7 cellular contexts compared by ENCODE assay signal in the genomic region with DNA sequence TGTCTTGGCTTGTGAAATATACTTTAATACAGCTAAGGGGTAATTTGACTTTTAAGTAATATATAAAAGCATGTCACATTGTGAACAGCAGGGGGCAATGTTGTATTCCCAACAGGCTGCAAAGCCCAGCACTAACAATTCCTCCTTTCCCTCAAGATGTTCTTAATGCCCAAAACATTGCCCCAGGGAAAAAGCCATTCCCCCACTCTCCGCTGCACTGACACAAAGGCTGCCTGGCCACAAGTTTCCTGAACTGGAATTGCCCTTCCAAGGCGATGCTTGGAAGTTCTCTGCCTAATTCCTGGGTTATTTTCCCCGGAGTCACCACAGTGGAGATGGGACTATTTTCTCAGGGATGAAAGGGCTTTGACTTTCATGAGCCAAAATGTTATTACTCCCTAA. TPM values are rescaled to one million over a fixed set of nuclear protein-coding genes. Genes with fewer than 3 reads are reported as not detected.
DNase-seq lines count a peak whose midpoint lies in the region; ATAC-seq, FAIRE-seq and TF ChIP-seq lines count a peak whose summit lies in the region.

No MANE protein-coding gene starts in this region.

- CTCF ChIA-PET in K562 (lab: Yijun Ruan, JAX; ENCODE audit: low intra/inter-chr PET ratio), result interaction anchor here (0.8 to 4.7 kb wide), 6 partner anchors 11 to 384 kb away, joined by 3 to 58 read pairs (median 4); partner anchors contain the start of gene SOCS1

- H3K36me3 ChIP-seq in OCI-LY1 (ENCODE audit: insufficient read depth, low read length), result peaks cover 44% of the 10 kb centered on the region; the same call in 1 of the 2 replicates
- H3K36me3 ChIP-seq in K562 (ENCODE audit: control insufficient read depth, insufficient read depth, low read length), result peaks cover 46% of the 10 kb centered on the region
- no peaks in the 10 kb centered on the region for H3K36me3 ChIP-seq in iPS DF 6.9 (ENCODE audit: control insufficient read depth, insufficient read depth, low read length)
- no peaks in the 10 kb centered on the region for H3K36me3 ChIP-seq in smooth muscle cell (ENCODE audit: low read depth)

- H3K9me3 ChIP-seq in OCI-LY1 (ENCODE audit: low read length), result no peaks in the 10 kb centered on the region
- no peaks in the 10 kb centered on the region for H3K9me3 ChIP-seq in K562 (replicated peaks; ENCODE audit: control insufficient read depth, insufficient read depth, low read depth, low read length)
- no peaks in the 10 kb centered on the region for H3K9me3 ChIP-seq in iPS DF 6.9 (ENCODE audit: control insufficient read depth, insufficient read depth, low read length)
- H3K9me3 ChIP-seq in smooth muscle cell (replicated peaks; ENCODE audit: low read depth), result no peaks in the 10 kb centered on the region

- TF ChIP-seq EP300 in K562 (IDR thresholded peaks at IDR 0.05; ENCODE audit: low read length), result no peak; the same call in 1 of the 2 replicates

- WGBS in K562 (ENCODE audit: insufficient coverage, low coverage, missing lambda C conversion rate), result 7% methylated on average over 3 of the region's 3 CpGs
- WGBS in iPS DF 6.9 (ENCODE audit: insufficient coverage, insufficient read length), result no CpG with 5 or more reads among the region's 3 CpGs
- WGBS in smooth muscle cell (ENCODE audit: low lambda C conversion rate), result 6% methylated on average over 3 of the region's 3 CpGs

- TF ChIP-seq POLR2A in K562 (conservative IDR thresholded peaks at IDR 0.05), result no peak

- H4K20me1 ChIP-seq in OCI-LY1 (ENCODE audit: insufficient read depth, low read length) (no peaks in the 10 kb centered on the region), K562 (replicated peaks; ENCODE audit: control insufficient read depth, insufficient read depth, low read length) (0 out of 2 replicates have a peak, but pooled peaks cover 6% of the 10 kb centered on the region), smooth muscle cell (ENCODE audit: low read depth) (peaks cover 17% of the 10 kb centered on the region)

- H2AFZ ChIP-seq in OCI-LY1 (ENCODE audit: low read length), result no peak overlapping the region
- no peak overlapping the region for H2AFZ ChIP-seq in K562 (ENCODE audit: low read depth, low read length)
- no peak overlapping the region for H2AFZ ChIP-seq in smooth muscle cell (ENCODE audit: low read depth)

- H3K9me1 ChIP-seq in K562 (ENCODE audit: control insufficient read depth, insufficient read depth, low read length), result peaks cover 4% of the 10 kb centered on the region

- no TSS peak for BruUV-seq in K562 (replicated peaks; lab: Mats Ljungman, UMichigan)

- H3F3A ChIP-seq in OCI-LY1 (ENCODE audit: insufficient read depth, low read length) (no peaks in the 10 kb centered on the region), smooth muscle cell (ENCODE audit: low read depth) (peaks cover 13% of the 10 kb centered on the region)

- no peaks in the 10 kb centered on the region for H3K79me2 ChIP-seq in OCI-LY1 (ENCODE audit: insufficient read depth, low read length)
- H3K79me2 ChIP-seq in K562 (ENCODE audit: control insufficient read depth, insufficient read depth, low read length), result no peaks in the 10 kb centered on the region
- peaks cover 3% of the 10 kb centered on the region for H3K79me2 ChIP-seq in smooth muscle cell (ENCODE audit: low read depth)

- peak; percentile 75 for TF ChIP-seq CTCF in OCI-LY1 (IDR thresholded peaks at IDR 0.05; ENCODE audit: low read length)
- peak; percentile 68 to 92 (median 69) for TF ChIP-seq CTCF in K562 (IDR thresholded peaks at IDR 0.05 in 2 of 3, conservative IDR thresholded peaks at IDR 0.05 in 1 of 3; ENCODE audit: insufficient read depth in 2 of 3, low read depth in 1 of 3, low read length in 3 of 3)
- TF ChIP-seq CTCF in smooth muscle cell (IDR thresholded peaks at IDR 0.05; ENCODE audit: borderline replicate concordance, insufficient read depth, poor library complexity, severe bottlenecking), result peak; percentile 77

- in situ Hi-C loops in K562 (cut with MboI), result loop anchor here (25.0 kb wide), 2 partner anchors 566 to 691 kb away; partner anchors contain the start of gene SNN

- H3K4me3 ChIP-seq in OCI-LY1 (ENCODE audit: low read depth, low read length, poor library complexity, severe bottlenecking) (no peak overlapping the region), K562 (no peak overlapping the region), iPS DF 6.9 (ENCODE audit: low read length) (no peak overlapping the region), smooth muscle cell (no peak overlapping the region)

- H3K27ac ChIP-seq in OCI-LY1 (ENCODE audit: low read depth, low read length, poor library complexity, severe bottlenecking), result no peak overlapping the region
- H3K27ac ChIP-seq in K562 (ENCODE audit: extremely low read depth, low read depth, low read length), result peak overlapping the region; percentile 63; the same call in 1 of the 3 replicates
- no peak overlapping the region for H3K27ac ChIP-seq in iPS DF 6.9 (ENCODE audit: low read length)
- no peak overlapping the region for H3K27ac ChIP-seq in smooth muscle cell (ENCODE audit: low read depth)

- H3K27me3 ChIP-seq in OCI-LY1 (ENCODE audit: insufficient read depth, low read length), result no peaks in the 10 kb centered on the region
- no peaks in the 10 kb centered on the region for H3K27me3 ChIP-seq in K562 (ENCODE audit: control insufficient read depth in 2 of 2, insufficient read depth in 2 of 2, low read length in 2 of 2)
- H3K27me3 ChIP-seq in iPS DF 6.9 (ENCODE audit: control insufficient read depth, insufficient read depth, low read length), result no peaks in the 10 kb centered on the region
- H3K27me3 ChIP-seq in smooth muscle cell (ENCODE audit: low read depth), result no peaks in the 10 kb centered on the region

- H3K9me2 ChIP-seq in OCI-LY1 (ENCODE audit: low read depth, low read length), result no peaks in the 10 kb centered on the region

- H3K9ac ChIP-seq in OCI-LY1 (ENCODE audit: low read length), result no peak overlapping the region
- no peak overlapping the region for H3K9ac ChIP-seq in K562 (ENCODE audit: insufficient read depth in 1 of 2, low read depth in 2 of 2, low read length in 2 of 2)
- H3K9ac ChIP-seq in smooth muscle cell (ENCODE audit: low read depth), result no peak overlapping the region

- DNase-seq in EH (ENCODE audit: low read depth) (peak; percentile 98), HuH-7.5 (ENCODE audit: low spot score) (peak; percentile 28), K562 (ENCODE audit: extremely low read depth in 1 of 4, low spot score in 3 of 4) (peak; percentile 35 to 83 (median 50)), iPS DF 6.9 (ENCODE audit: low read depth, low spot score) (peak; percentile 50), smooth muscle cell (lab: John Stamatoyannopoulos, UW; ENCODE audit: unreplicated experiment) (peak; percentile 9)

- ATAC-seq in K562 (peak; percentile 68), HG03280 (IDR thresholded peaks at IDR 0.05; ENCODE audit: unreplicated experiment) (no peak)

- no peak overlapping the region for H3K4me2 ChIP-seq in OCI-LY1 (ENCODE audit: low read length)
- peak overlapping the region; percentile 36; the same call in 1 of the 2 replicates for H3K4me2 ChIP-seq in K562 (ENCODE audit: insufficient read depth, low read length)
- peak overlapping the region; percentile 1 for H3K4me2 ChIP-seq in smooth muscle cell

- peak; percentile 92 to 96 for TF ChIP-seq RAD21 in K562 (CRISPR knock-in tag; conservative IDR thresholded peaks at IDR 0.05 in 1 of 2, IDR thresholded peaks at IDR 0.05 in 1 of 2)

- no peak for FAIRE-seq in K562 (lab: Jason Lieb, UNC)

- POLR2A ChIA-PET in K562 (lab: Yijun Ruan, JAX), result interaction anchor here (0.7 to 2.7 kb wide), 5 partner anchors 276 to 389 kb away, joined by 3 to 23 read pairs (median 3); partner anchors contain the start of gene SOCS1

- intact Hi-C loops in K562 (cut with micrococcal nuclease), result loop anchor here (5.0 kb wide), 1 partner anchor 191 kb away; no protein-coding TSS in a partner anchor

- no peaks in the 10 kb centered on the region for H3K4me1 ChIP-seq in OCI-LY1 (ENCODE audit: insufficient read depth, low read length, severe bottlenecking)
- peaks cover 19 to 22% of the 10 kb centered on the region in 2 experiments for H3K4me1 ChIP-seq in K562 (replicated peaks in 1 of 2; ENCODE audit: control insufficient read depth in 2 of 2, insufficient read depth in 2 of 2, low read length in 2 of 2)
- H3K4me1 ChIP-seq in iPS DF 6.9 (ENCODE audit: control insufficient read depth, insufficient read depth, low read length), result 0 out of 2 replicates have a peak, but pooled peaks cover 1% of the 10 kb centered on the region
- H3K4me1 ChIP-seq in smooth muscle cell (ENCODE audit: low read depth), result peaks cover 8% of the 10 kb centered on the region

RNA-seq across cellular contexts. Expression of gene CLEC16A, which starts 27.2 kb away (rescaled TPM):
- 90.8 and 106 TPM in 2 replicates for total RNA-seq in K562 (2011; cell fraction: chromatin; rRNA removed; ENCODE audit: low replicate concordance)
- 41.2 and 41.7 TPM in 2 replicates for total RNA-seq in K562 (2011; cell fraction: nucleolus; rRNA removed)
- total RNA-seq in K562 (2011; cell fraction: nucleoplasm; rRNA removed), result 59.0 and 65.7 TPM in 2 replicates
- total RNA-seq in K562 (2014; rRNA removed), result 9.8 and 13.6 TPM in 2 replicates
- total RNA-seq in K562 (2014; rRNA removed; fragmentation: Illumina TruSeq; extraction: Trizol), result 11.4 and 13.2 TPM in 2 replicates
- 8.5 and 10.0 TPM in 2 replicates for total RNA-seq in K562 (2015; rRNA removed; fragmentation: Illumina TruSeq; extraction: Trizol)
- 22.1 and 22.3 TPM in 2 replicates for total RNA-seq in K562 (2021)
- polyA plus RNA-seq in K562 (2011; rRNA removed), result 8.8 and 10.4 TPM in 2 replicates
- 7.3 and 8.2 TPM in 2 replicates for polyA plus RNA-seq in K562 (2011; cell fraction: cytosol; rRNA removed)
- polyA plus RNA-seq in K562 (2011; cell fraction: nucleus; rRNA removed), result 13.4 and 16.9 TPM in 2 replicates
- polyA plus RNA-seq in K562 (2012), result 13.6 and 19.6 TPM in 2 replicates
- 15.6 and 16.1 TPM in 2 replicates for polyA plus RNA-seq in K562 (2014; fragmentation: Illumina TruSeq; extraction: Trizol)
- 1 to 10 TPM in 1 of 2 experiments, under 1 TPM in 1; 1.00 to 1.4 TPM for polyA plus RNA-seq in K562 (2014; fragmentation: Nextera tagmentation; extraction: Ambion mirVana)
- polyA plus RNA-seq in K562 (2014; rRNA removed), result 10.6 and 10.8 TPM in 2 replicates
- 35.1 and 47.1 TPM in 2 replicates for polyA minus RNA-seq in K562 (2011; rRNA and poly(A)+ RNA removed)
- polyA minus RNA-seq in K562 (2011; cell fraction: cytosol; rRNA and poly(A)+ RNA removed), result 21.8 and 27.7 TPM in 2 replicates
- polyA minus RNA-seq in K562 (2011; cell fraction: nucleus; rRNA and poly(A)+ RNA removed), result 14.4 and 24.4 TPM in 2 replicates
- total RNA-seq in smooth muscle cell, result 16.2 and 17.0 TPM in 2 replicates
- 12.6 and 17.7 TPM in 2 replicates for polyA plus RNA-seq in smooth muscle cell

RNA-seq across cellular contexts. Expression of gene DEXI, which starts 29.3 kb away (rescaled TPM):
- 19.9 and 32.5 TPM in 2 replicates for total RNA-seq in K562 (2011; cell fraction: chromatin; rRNA removed; ENCODE audit: low replicate concordance)
- total RNA-seq in K562 (2011; cell fraction: nucleolus; rRNA removed), result 26.5 and 30.0 TPM in 2 replicates
- total RNA-seq in K562 (2011; cell fraction: nucleoplasm; rRNA removed), result 26.1 and 37.4 TPM in 2 replicates
- total RNA-seq in K562 (2014; rRNA removed) (35.8 and 43.1 TPM in 2 replicates), K562 (2014; rRNA removed; fragmentation: Illumina TruSeq; extraction: Trizol) (18.2 and 22.0 TPM in 2 replicates), K562 (2015; rRNA removed; fragmentation: Illumina TruSeq; extraction: Trizol) (29.6 and 31.3 TPM in 2 replicates), K562 (2021) (33.3 and 38.2 TPM in 2 replicates), smooth muscle cell (29.9 and 71.8 TPM in 2 replicates)
- polyA plus RNA-seq in K562 (2011; rRNA removed) (20.0 and 24.5 TPM in 2 replicates), K562 (2014; fragmentation: Illumina TruSeq; extraction: Trizol) (39.2 and 40.1 TPM in 2 replicates), K562 (2014; fragmentation: Nextera tagmentation; extraction: Ambion mirVana) (1 to 10 TPM; 2.9 to 3.7 TPM), K562 (2014; rRNA removed) (21.1 and 31.5 TPM in 2 replicates), smooth muscle cell (58.5 and 59.4 TPM in 2 replicates)
- polyA plus RNA-seq in K562 (2011; cell fraction: cytosol; rRNA removed), result 35.9 and 65.4 TPM in 2 replicates
- polyA plus RNA-seq in K562 (2011; cell fraction: nucleus; rRNA removed), result 24.2 and 31.3 TPM in 2 replicates
- polyA plus RNA-seq in K562 (2012), result 34.3 and 38.6 TPM in 2 replicates
- 25.2 and 29.1 TPM in 2 replicates for polyA minus RNA-seq in K562 (2011; rRNA and poly(A)+ RNA removed)
- polyA minus RNA-seq in K562 (2011; cell fraction: cytosol; rRNA and poly(A)+ RNA removed), result 21.8 and 24.2 TPM in 2 replicates
- polyA minus RNA-seq in K562 (2011; cell fraction: nucleus; rRNA and poly(A)+ RNA removed), result 12.3 and 19.3 TPM in 2 replicates

Comparison
In these comparisons a context has a peak if more than half of its experiments do, and no peak if none do; other contexts are left out.
1. DNase-seq: peak in every context shown above with its lines; median percentile 98 in EH; 50 in iPS DF 6.9; 50 in K562; 28 in HuH-7.5; 9 in smooth muscle cell.